Comparison of ENCODE assay signal across 9 cellular contexts in the genomic region with DNA sequence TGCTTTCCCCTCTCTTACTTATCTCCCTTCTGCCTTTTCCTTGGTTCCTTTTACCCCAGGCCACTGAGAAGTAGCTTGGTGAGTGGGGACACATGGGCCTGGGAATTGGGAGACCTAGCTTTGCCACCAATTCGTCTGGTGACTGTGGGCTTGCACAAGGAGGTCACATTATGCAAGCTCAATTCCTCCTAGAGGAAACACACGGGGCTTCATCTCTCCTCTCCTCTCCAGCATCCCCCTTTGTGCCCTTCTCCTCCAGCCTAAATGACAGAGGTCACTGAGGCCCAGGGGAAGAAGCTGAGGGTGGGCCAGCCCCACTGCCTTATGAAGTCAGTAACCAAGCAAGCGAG. TPM values are rescaled to one million over a fixed set of nuclear protein-coding genes. Genes with fewer than 3 reads are reported as not detected.
DNase-seq lines count a peak whose midpoint lies in the region; ATAC-seq and TF ChIP-seq lines count a peak whose summit lies in the region.
"Had no signal": no experiment of that assay in that cellular context is flagged by ENCODE, and none has a peak within 500 bp of the region (broad histone marks: within the 10 kb centered on the region; RNA-seq: fewer than 3 reads in every experiment).

No MANE protein-coding gene starts in this region.

- H3K36me3 ChIP-seq in NT2/D1 (ENCODE audit: insufficient read depth, insufficient read length, low read length) (peaks cover 17% of the 10 kb centered on the region), BE2C (no peaks in the 10 kb centered on the region)

- H3K9ac ChIP-seq in NT2/D1 (ENCODE audit: insufficient read length, low read depth): peak overlapping the region; percentile 82

- H3K4me1 Mint-ChIP-seq in CD14-positive monocyte: peaks cover 72% of the 10 kb centered on the region
- peaks cover 61% of the 10 kb centered on the region for H3K4me1 Mint-ChIP-seq in osteocyte (ENCODE audit: unreplicated experiment)

- DNase-seq in CD14-positive monocyte (ENCODE audit: low spot score) (no peak), NT2/D1 (ENCODE audit: low read depth, low spot score) (no peak), choroid plexus epithelial cell (ENCODE audit: low read depth) (no peak), osteocyte (ENCODE audit: extremely low spot score, unreplicated experiment) (no peak), BE2C (no peak), NCI-H2029 treated with DMSO at 0.1 percent for 48 hours (lab: John Stamatoyannopoulos, UW) (no peak)
- no peak for DNase-seq in activated CD8-positive, alpha-beta memory T cell treated with anti-CD3 and anti-CD28 coated beads, Interleukin-2, amount 50 U/mL, for 4 hours

- peaks cover 9 to 37% (median 17%) of the 10 kb centered on the region in 3 donors for H3K27me3 Mint-ChIP-seq in CD14-positive monocyte (ENCODE audit: low read depth in 3 of 3)
- H3K27me3 Mint-ChIP-seq in osteocyte (ENCODE audit: unreplicated experiment): no peaks in the 10 kb centered on the region

- peak overlapping the region; percentile 89 to 91 for H3K4me3 Mint-ChIP-seq in CD14-positive monocyte
- H3K4me3 Mint-ChIP-seq in osteocyte (ENCODE audit: unreplicated experiment): peak overlapping the region; percentile 74

- no peak for ATAC-seq in GM18861 (IDR thresholded peaks at IDR 0.05; ENCODE audit: unreplicated experiment)

- H3K27me3 ChIP-seq in NT2/D1 (ENCODE audit: insufficient read depth, insufficient read length): peaks cover 16% of the 10 kb centered on the region
- peaks cover 24% of the 10 kb centered on the region for H3K27me3 ChIP-seq in BE2C

- intact Hi-C loops in CD14-positive monocyte (cut with micrococcal nuclease): loop anchor here (1.0 to 5.0 kb wide), 3 partner anchors 10 to 99 kb away; no protein-coding TSS in a partner anchor

- peaks cover 28% of the 10 kb centered on the region for H3K4me1 ChIP-seq in NT2/D1 (ENCODE audit: insufficient read depth, insufficient read length)
- H3K4me1 ChIP-seq in BE2C: peaks cover 11% of the 10 kb centered on the region

- peaks cover 20 to 25% of the 10 kb centered on the region in 2 donors for H3K36me3 Mint-ChIP-seq in CD14-positive monocyte
- H3K36me3 Mint-ChIP-seq in osteocyte (ENCODE audit: unreplicated experiment): no peaks in the 10 kb centered on the region

- no peak overlapping the region for H3K4me3 ChIP-seq in NT2/D1 (ENCODE audit: insufficient read length, low read depth)
- H3K4me3 ChIP-seq in choroid plexus epithelial cell (ENCODE audit: low read depth, low read length): peak overlapping the region; percentile 67
- H3K4me3 ChIP-seq in BE2C (ENCODE audit: low read depth, low read length): no peak overlapping the region
- H3K4me3 ChIP-seq: mucosa of descending colon had no signal

- no peaks in the 10 kb centered on the region for H3K9me3 ChIP-seq in NT2/D1 (ENCODE audit: insufficient read depth, low read length)
- H3K9me3 ChIP-seq in BE2C: no peaks in the 10 kb centered on the region
- H3K9me3 ChIP-seq: mucosa of descending colon had no signal

- TF ChIP-seq CTCF in CD14-positive monocyte (IDR thresholded peaks at IDR 0.05) (no peak), choroid plexus epithelial cell (conservative IDR thresholded peaks at IDR 0.05; ENCODE audit: low read depth, low read length) (no peak), osteocyte (IDR thresholded peaks at IDR 0.05) (no peak), BE2C (IDR thresholded peaks at IDR 0.05; ENCODE audit: low read depth, low read length) (no peak)

- H3K27ac Mint-ChIP-seq in CD14-positive monocyte: peak overlapping the region in 6 of 7 donors; percentile 64 to 87 (median 85)
- H3K27ac Mint-ChIP-seq in osteocyte (ENCODE audit: unreplicated experiment): peak overlapping the region; percentile 75

- H3K9me3 Mint-ChIP-seq in CD14-positive monocyte (peaks cover 0 to 2% (median 0%) of the 10 kb centered on the region in 7 donors), osteocyte (ENCODE audit: unreplicated experiment) (no peaks in the 10 kb centered on the region)

RNA-seq across cellular contexts. Expression of a gene that starts 2.2 kb away (rescaled TPM):
- polyA plus RNA-seq in CD14-positive monocyte: under 1 TPM; 0.44 to 0.94 TPM
- 7.2 and 7.8 TPM in 2 replicates for total RNA-seq in osteocyte
- 0.59 TPM for polyA plus RNA-seq in BE2C (2012; ENCODE audit: insufficient read depth, insufficient read length, low read depth)

RNA-seq across cellular contexts. Expression of a gene that starts 17.8 kb away (rescaled TPM):
- polyA plus RNA-seq in CD14-positive monocyte: 100 to 1,000 TPM; 157 to 176 TPM
- total RNA-seq in osteocyte: 53.2 and 64.0 TPM in 2 replicates
- polyA plus RNA-seq in BE2C (2012; ENCODE audit: insufficient read depth, insufficient read length, low read depth): 33.9 TPM

RNA-seq across cellular contexts. Expression of a gene that starts 20.6 kb away (rescaled TPM):
- polyA plus RNA-seq in CD14-positive monocyte: 1 to 10 TPM; 3.7 to 3.8 TPM
- total RNA-seq in osteocyte: 18.5 TPM in 2 replicates
- polyA plus RNA-seq in BE2C (2012; ENCODE audit: insufficient read depth, insufficient read length, low read depth): 26.6 TPM

RNA-seq across cellular contexts. Expression of a gene that starts 30.5 kb away (rescaled TPM):
- 100 to 1,000 TPM; 461 to 551 TPM for polyA plus RNA-seq in CD14-positive monocyte
- 132 and 140 TPM in 2 replicates for total RNA-seq in osteocyte
- polyA plus RNA-seq in BE2C (2012; ENCODE audit: insufficient read depth, insufficient read length, low read depth): 497 TPM

RNA-seq across cellular contexts. Expression of a gene that starts 32.7 kb away (rescaled TPM):
- 10 to 100 TPM; 68.6 to 72.9 TPM for polyA plus RNA-seq in CD14-positive monocyte
- total RNA-seq in osteocyte: not detected in 2 replicates
- polyA plus RNA-seq in BE2C (2012; ENCODE audit: insufficient read depth, insufficient read length, low read depth): 0.45 TPM
